In the genomic region with DNA sequence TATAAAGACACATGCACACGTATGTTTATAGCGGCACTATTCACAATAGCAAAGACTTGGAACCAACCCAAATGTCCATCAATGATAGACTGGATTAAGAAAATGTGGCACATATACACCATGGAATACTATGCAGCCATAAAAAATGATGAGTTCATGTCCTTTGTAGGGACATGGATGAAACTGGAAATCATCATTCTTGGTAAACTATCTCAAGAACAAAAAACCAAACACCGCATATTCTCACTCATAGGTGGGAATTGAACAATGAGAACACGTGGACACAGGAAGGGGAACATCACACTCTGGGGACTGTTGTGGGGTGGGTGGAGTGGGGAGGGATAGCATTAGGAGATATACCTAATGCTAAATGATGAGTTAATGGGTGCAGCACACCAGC, we compare ENCODE assay signal across 2 cellular contexts. TPM values are rescaled to one million over a fixed set of nuclear protein-coding genes. Genes with fewer than 3 reads are reported as not detected.
A peak's percentile ranks its signal among the peaks of the same experiment; 100 is the strongest.
DNase-seq lines count a peak whose midpoint lies in the region; ATAC-seq, FAIRE-seq and TF ChIP-seq lines count a peak whose summit lies in the region.
"Not testable (repeated sequence)": the region's sequence is repeated elsewhere in the genome, so short reads cannot be mapped to it uniquely, and the experiment has no call there.

No MANE protein-coding gene starts in this region.

- H3K79me2 ChIP-seq in K562 (ENCODE audit: control insufficient read depth, insufficient read depth, low read length), result not testable (repeated sequence)

- H2AFZ ChIP-seq in K562 (ENCODE audit: low read depth, low read length), result not testable (repeated sequence)

- POLR2A ChIA-PET in HEK293 (lab: Yijun Ruan, JAX), result not testable (repeated sequence)
- POLR2A ChIA-PET in K562 (lab: Yijun Ruan, JAX), result interaction anchor here (1.1 kb wide), 1 partner anchor 11 kb away, joined by 3 read pairs; no protein-coding TSS in a partner anchor

- not testable (repeated sequence) for H3K4me3 ChIP-seq in HEK293 (ENCODE audit: low read depth, low read length); K562

- WGBS in K562 (ENCODE audit: insufficient coverage, low coverage, missing lambda C conversion rate), result 100% methylated on average over 2 of the region's 4 CpGs

- TF ChIP-seq POLR2A in K562 (conservative IDR thresholded peaks at IDR 0.05), result not testable (repeated sequence)

- ATAC-seq in K562, result not testable (repeated sequence)

- not testable (repeated sequence) for H4K20me1 ChIP-seq in K562 (replicated peaks; ENCODE audit: control insufficient read depth, insufficient read depth, low read length)

- peaks cover 6 to 33% of the 10 kb centered on the region in 2 experiments; a peak in 2 of 3 replicates for H3K36me3 ChIP-seq in HEK293 (ENCODE audit: control insufficient read depth in 2 of 2, insufficient read depth in 1 of 2, low read length in 2 of 2)
- peaks cover 26% of the 10 kb centered on the region for H3K36me3 ChIP-seq in K562 (ENCODE audit: control insufficient read depth, insufficient read depth, low read length)

- not testable (repeated sequence) for H3K4me1 ChIP-seq in HEK293 (ENCODE audit: control insufficient read depth, insufficient read depth, low read length); K562 (replicated peaks in 1 of 2; ENCODE audit: control insufficient read depth in 2 of 2, insufficient read depth in 2 of 2, low read length in 2 of 2)

- CTCF ChIA-PET in HEK293 (lab: Yijun Ruan, JAX); K562 (lab: Yijun Ruan, JAX; ENCODE audit: low intra/inter-chr PET ratio): not testable (repeated sequence)

- not testable (repeated sequence) for H3K9me1 ChIP-seq in K562 (ENCODE audit: control insufficient read depth, insufficient read depth, low read length)

- H3K9ac ChIP-seq in K562 (ENCODE audit: insufficient read depth in 1 of 2, low read depth in 2 of 2, low read length in 2 of 2), result not testable (repeated sequence)

- not testable (repeated sequence) for H3K27ac ChIP-seq in HEK293 (ENCODE audit: extremely low read depth, low read depth, low read length); K562 (ENCODE audit: extremely low read depth, low read depth, low read length)

- not testable (repeated sequence) for TF ChIP-seq EP300 in K562 (IDR thresholded peaks at IDR 0.05; ENCODE audit: low read length)

- not testable (repeated sequence) for BruUV-seq in K562 (replicated peaks; lab: Mats Ljungman, UMichigan)

- TF ChIP-seq CTCF in HEK293 (tag by site-specific recombination; IDR thresholded peaks at IDR 0.05); K562 (IDR thresholded peaks at IDR 0.05 in 2 of 3, conservative IDR thresholded peaks at IDR 0.05 in 1 of 3; ENCODE audit: insufficient read depth in 2 of 3, low read depth in 1 of 3, low read length in 3 of 3): not testable (repeated sequence)

- FAIRE-seq in K562 (lab: Jason Lieb, UNC), result not testable (repeated sequence)

- in situ Hi-C loops in K562 (cut with MboI), result not testable (repeated sequence)

- not testable (repeated sequence) for H3K9me3 ChIP-seq in HEK293 (ENCODE audit: control insufficient read depth, insufficient read depth, low read depth, low read length); K562 (replicated peaks; ENCODE audit: control insufficient read depth, insufficient read depth, low read depth, low read length)

- not testable (repeated sequence) for TF ChIP-seq RAD21 in K562 (CRISPR knock-in tag; conservative IDR thresholded peaks at IDR 0.05 in 1 of 2, IDR thresholded peaks at IDR 0.05 in 1 of 2)

- not testable (repeated sequence) for H3K27me3 ChIP-seq in K562 (ENCODE audit: control insufficient read depth in 2 of 2, insufficient read depth in 2 of 2, low read length in 2 of 2)

- intact Hi-C loops in K562 (cut with micrococcal nuclease), result not testable (repeated sequence)

- not testable (repeated sequence) for H3K4me2 ChIP-seq in K562 (ENCODE audit: insufficient read depth, low read length)

- DNase-seq in K562 (ENCODE audit: extremely low read depth in 1 of 4, low spot score in 3 of 4), result not testable (repeated sequence)

TF ChIP-seq in HEK293, 187 proteins besides CTCF, POLR2A, EP300 and RAD21:
- TF ChIP-seq ZNF146 (tag by site-specific recombination; IDR thresholded peaks at IDR 0.05), result peak; percentile 92

TF ChIP-seq in K562, 482 proteins besides CTCF, POLR2A, EP300 and RAD21:
- peak; percentile 12 for TF ChIP-seq ZNF146 (CRISPR knock-in tag; IDR thresholded peaks at IDR 0.05; ENCODE audit: unreplicated experiment)
- 0 out of 2 replicates have a peak, but pooled peaks have one; percentile 15 for TF ChIP-seq BCOR (IDR thresholded peaks at IDR 0.05)

RNA-seq across cellular contexts. Expression of a gene that starts 46.7 kb away (rescaled TPM):
- 79.2 and 130 TPM in 2 replicates for total RNA-seq in K562 (2011; cell fraction: chromatin; rRNA removed; ENCODE audit: low replicate concordance)
- total RNA-seq in K562 (2011; cell fraction: nucleolus; rRNA removed), result 76.4 and 80.7 TPM in 2 replicates
- 109 and 165 TPM in 2 replicates for total RNA-seq in K562 (2011; cell fraction: nucleoplasm; rRNA removed)
- total RNA-seq in K562 (2014; rRNA removed) (303 and 359 TPM in 2 replicates), K562 (2014; rRNA removed; fragmentation: Illumina TruSeq; extraction: Trizol) (320 and 326 TPM in 2 replicates), K562 (2015; rRNA removed; fragmentation: Illumina TruSeq; extraction: Trizol) (273 and 287 TPM in 2 replicates), K562 (2021) (304 and 329 TPM in 2 replicates)
- polyA plus RNA-seq in K562 (2011; rRNA removed) (540 and 563 TPM in 2 replicates), K562 (2014; fragmentation: Illumina TruSeq; extraction: Trizol) (220 and 292 TPM in 2 replicates), K562 (2014; fragmentation: Nextera tagmentation; extraction: Ambion mirVana) (1,000 to 10,000 TPM; 1,937 to 2,075 TPM), K562 (2014; rRNA removed) (465 and 510 TPM in 2 replicates)
- 1,462 and 1,579 TPM in 2 replicates for polyA plus RNA-seq in K562 (2011; cell fraction: cytosol; rRNA removed)
- 200 and 270 TPM in 2 replicates for polyA plus RNA-seq in K562 (2011; cell fraction: nucleus; rRNA removed)
- polyA plus RNA-seq in K562 (2012), result 195 and 484 TPM in 2 replicates
- 64.1 and 78.0 TPM in 2 replicates for polyA minus RNA-seq in K562 (2011; rRNA and poly(A)+ RNA removed)
- 36.6 and 38.4 TPM in 2 replicates for polyA minus RNA-seq in K562 (2011; cell fraction: cytosol; rRNA and poly(A)+ RNA removed)
- 20.3 and 43.4 TPM in 2 replicates for polyA minus RNA-seq in K562 (2011; cell fraction: nucleus; rRNA and poly(A)+ RNA removed)
